ENCODE assay signal across 30 cellular contexts in genomic region chr13:111629457-111629856, GRCh38.
"Had no signal": no experiment of that assay in that cellular context is flagged by ENCODE, and none has a peak within 500 bp of the region (broad histone marks: within the 10 kb centered on the region; RNA-seq: fewer than 3 reads in every experiment).

No MANE protein-coding gene starts in this region.

- H3K4me1 Mint-ChIP-seq: activated CD4-positive, alpha-beta T cell treated with anti-CD3 and anti-CD28 coated beads, Interleukin-2, amount 10 ng/mL, durations not matched to agents 24 days and 14 days; activated naive CD8-positive, alpha-beta T cell treated with anti-CD3 and anti-CD28 coated beads for 36 hours; natural killer cell; stimulated activated naive B cell treated with anti-CD40 and anti-IgM and Interleukin-4, amounts not matched to agents 10 μg/mL and 1 μg/mL and 100 μg/mL, for 72 hours had no signal

- H3K36me3 ChIP-seq: adrenal gland, lower lobe of right lung, pancreas, prostate gland, stomach, tibial artery, WERI-Rb-1 had no signal

- H3K4me1 ChIP-seq: adrenal gland, lower lobe of right lung, pancreas, prostate gland, stomach, tibial artery had no signal

- H3K4me3 Mint-ChIP-seq: activated CD4-positive, alpha-beta memory T cell treated with anti-CD3 and anti-CD28 coated beads for 36 hours; activated CD4-positive, alpha-beta T cell treated with anti-CD3 and anti-CD28 coated beads, Interleukin-2, amount 10 ng/mL, durations not matched to agents 24 days and 14 days; activated naive CD4-positive, alpha-beta T cell treated with anti-CD3 and anti-CD28 coated beads for 36 hours; activated naive CD8-positive, alpha-beta T cell treated with anti-CD3 and anti-CD28 coated beads for 36 hours; activated T-helper 1 cell treated with anti-CD3 and anti-CD28 coated beads, Interleukin-12 subunit alpha, Interleukin-12 subunit beta, Interleukin-2, Interleukin-4 antibody, amounts not matched to agents 30 ng/mL and 10 ng/mL and 1 ng/mL, durations not matched to agents 14 hours and 24 hours and 36 hours; dendritic cell treated with granulocyte-macrophage colony-stimulating factor and Interleukin-4, amounts not matched to agents 40 ng/mL and 50 ng/mL, for 4 days; natural killer cell; stimulated activated naive B cell treated with anti-CD40 and anti-IgM and Interleukin-4, amounts not matched to agents 10 μg/mL and 1 μg/mL and 100 μg/mL, for 72 hours; T-helper 1 cell treated with Interleukin-12 subunit alpha and Interleukin-12 subunit beta and Interleukin-4 antibody, amounts not matched to agents 30 μg/mL and 1 μg/mL, for 36 hours had no signal

- H3K36me3 Mint-ChIP-seq: activated CD4-positive, alpha-beta memory T cell treated with anti-CD3 and anti-CD28 coated beads for 36 hours; activated naive CD8-positive, alpha-beta T cell treated with anti-CD3 and anti-CD28 coated beads for 36 hours; natural killer cell had no signal

- H3K27me3 ChIP-seq: adrenal gland, pancreas had no signal

- H3K4me3 ChIP-seq: adrenal gland, lower lobe of right lung, pancreas, prostate gland, smooth muscle cell, stomach, tibial artery had no signal

- DNase-seq: activated CD4-positive, alpha-beta memory T cell treated with anti-CD3 and anti-CD28 coated beads for 36 hours; activated CD4-positive, alpha-beta T cell treated with anti-CD3 and anti-CD28 coated beads, Interleukin-2, amount 10 ng/mL, durations not matched to agents 24 days and 14 days; activated CD4-positive, CD25-positive, alpha-beta regulatory T cell treated with anti-CD3 and anti-CD28 coated beads, Interleukin-2, amount 50 U/mL, for 72 hours; activated CD8-positive, alpha-beta memory T cell treated with anti-CD3 and anti-CD28 coated beads, Interleukin-2, amount 50 U/mL, for 4 hours; activated effector memory CD4-positive, alpha-beta T cell treated with anti-CD3 and anti-CD28 coated beads, Interleukin-2, amount 50 U/mL, for 16 hours; activated naive CD4-positive, alpha-beta T cell treated with anti-CD3 and anti-CD28 coated beads for 36 hours; activated naive CD8-positive, alpha-beta T cell treated with anti-CD3 and anti-CD28 coated beads for 36 hours; activated T-cell treated with anti-CD3 and anti-CD28 coated beads, Interleukin-2, amount 50 U/mL, for 1 hour; adrenal gland; caudate nucleus; effector memory CD4-positive, alpha-beta T cell; kidney; left colon; lower lobe of right lung; mesenchymal stem cell; natural killer cell; pancreas; stimulated activated CD4-positive, alpha-beta T cell treated with anti-CD3 and anti-CD28 coated beads, Interleukin-15, amount 100 ng/mL, for 24 hours; stimulated activated CD4-positive, alpha-beta T cell treated with anti-CD3 and anti-CD28 coated beads, Interleukin-2, amount 100 ng/mL, for 24 hours; stimulated activated naive B cell treated with anti-CD40 and anti-IgM and Interleukin-4, amounts not matched to agents 10 μg/mL and 1 μg/mL and 100 μg/mL, for 72 hours; stomach; SW 1271; T-helper 9 cell; tibial artery; WERI-Rb-1 had no signal

- H3K27ac Mint-ChIP-seq: activated CD4-positive, alpha-beta memory T cell treated with anti-CD3 and anti-CD28 coated beads for 36 hours; activated CD4-positive, alpha-beta T cell treated with anti-CD3 and anti-CD28 coated beads, Interleukin-2, amount 10 ng/mL, durations not matched to agents 24 days and 14 days; activated naive CD4-positive, alpha-beta T cell treated with anti-CD3 and anti-CD28 coated beads for 36 hours; activated naive CD8-positive, alpha-beta T cell treated with anti-CD3 and anti-CD28 coated beads for 36 hours; activated T-helper 1 cell treated with anti-CD3 and anti-CD28 coated beads, Interleukin-12 subunit alpha, Interleukin-12 subunit beta, Interleukin-2, Interleukin-4 antibody, amounts not matched to agents 30 ng/mL and 10 ng/mL and 1 ng/mL, durations not matched to agents 14 hours and 24 hours and 36 hours; dendritic cell treated with granulocyte-macrophage colony-stimulating factor and Interleukin-4, amounts not matched to agents 40 ng/mL and 50 ng/mL, for 4 days; natural killer cell; stimulated activated naive B cell treated with anti-CD40 and anti-IgM and Interleukin-4, amounts not matched to agents 10 μg/mL and 1 μg/mL and 100 μg/mL, for 72 hours; T-helper 1 cell treated with Interleukin-12 subunit alpha and Interleukin-12 subunit beta and Interleukin-4 antibody, amounts not matched to agents 30 μg/mL and 1 μg/mL, for 36 hours had no signal

- H3K9me3 Mint-ChIP-seq: activated CD4-positive, alpha-beta memory T cell treated with anti-CD3 and anti-CD28 coated beads for 36 hours; activated CD4-positive, alpha-beta T cell treated with anti-CD3 and anti-CD28 coated beads, Interleukin-2, amount 10 ng/mL, durations not matched to agents 24 days and 14 days; activated naive CD4-positive, alpha-beta T cell treated with anti-CD3 and anti-CD28 coated beads for 36 hours; activated naive CD8-positive, alpha-beta T cell treated with anti-CD3 and anti-CD28 coated beads for 36 hours; activated T-helper 1 cell treated with anti-CD3 and anti-CD28 coated beads, Interleukin-12 subunit alpha, Interleukin-12 subunit beta, Interleukin-2, Interleukin-4 antibody, amounts not matched to agents 30 ng/mL and 10 ng/mL and 1 ng/mL, durations not matched to agents 14 hours and 24 hours and 36 hours; dendritic cell treated with granulocyte-macrophage colony-stimulating factor and Interleukin-4, amounts not matched to agents 40 ng/mL and 50 ng/mL, for 4 days; natural killer cell; T-helper 1 cell treated with Interleukin-12 subunit alpha and Interleukin-12 subunit beta and Interleukin-4 antibody, amounts not matched to agents 30 μg/mL and 1 μg/mL, for 36 hours had no signal

- H3K27me3 Mint-ChIP-seq: activated CD4-positive, alpha-beta memory T cell treated with anti-CD3 and anti-CD28 coated beads for 36 hours; activated CD4-positive, alpha-beta T cell treated with anti-CD3 and anti-CD28 coated beads, Interleukin-2, amount 10 ng/mL, durations not matched to agents 24 days and 14 days; dendritic cell treated with granulocyte-macrophage colony-stimulating factor and Interleukin-4, amounts not matched to agents 40 ng/mL and 50 ng/mL, for 4 days; stimulated activated naive B cell treated with anti-CD40 and anti-IgM and Interleukin-4, amounts not matched to agents 10 μg/mL and 1 μg/mL and 100 μg/mL, for 72 hours had no signal

- H3K4me2 ChIP-seq: smooth muscle cell had no signal

- ATAC-seq: left colon; lower lobe of right lung; natural killer cell; pancreas; stimulated activated naive B cell treated with anti-CD40 and anti-IgM and Interleukin-4, amounts not matched to agents 10 μg/mL and 1 μg/mL and 100 μg/mL, for 72 hours had no signal

- H3K9me3 ChIP-seq: adrenal gland, lower lobe of right lung, pancreas, prostate gland, stomach, tibial artery had no signal

- H3K27ac ChIP-seq: adrenal gland, lower lobe of right lung, pancreas, prostate gland, stomach, tibial artery, WERI-Rb-1 had no signal
